8 cellular contexts compared by ENCODE assay signal in genomic region chr15:82999905-83000671, GRCh38. TPM values are rescaled to one million over a fixed set of nuclear protein-coding genes. Genes with fewer than 3 reads are reported as not detected.
DNase-seq lines count a peak whose midpoint lies in the region; ATAC-seq, FAIRE-seq and TF ChIP-seq lines count a peak whose summit lies in the region.

No MANE protein-coding gene starts in this region.

- peak; percentile 84 for FAIRE-seq in endothelial cell of umbilical vein (lab: Jason Lieb, UNC)

- no peak overlapping the region for H3K4me3 ChIP-seq in HAP-1
- H3K4me3 ChIP-seq in WERI-Rb-1 (ENCODE audit: low read depth, low read length), result no peak overlapping the region
- H3K4me3 ChIP-seq in endothelial cell of umbilical vein (replicated peaks in 1 of 3; ENCODE audit: insufficient read depth in 1 of 3, low read depth in 1 of 3, low read length in 3 of 3), result peak overlapping the region in 2 of 3 experiments; percentile 36 to 38
- peak overlapping the region; percentile 9 to 39 for H3K4me3 ChIP-seq in muscle layer of colon (ENCODE audit: low read depth in 1 of 2, low read length in 2 of 2)

- DNase-seq in activated gamma-delta T cell treated with Interleukin-2 at 50 U/mL for 16 hours (peak; percentile 9), activated gamma-delta T cell (lab: John Stamatoyannopoulos, UW) (no peak), HAP-1 (ENCODE audit: low spot score in 2 of 2) (peak; percentile 54 to 83), NCI-H1105 treated with DMSO at 0.1 percent for 48 hours (lab: John Stamatoyannopoulos, UW) (peak; percentile 55), WERI-Rb-1 (peak; percentile 33), endothelial cell of umbilical vein (ENCODE audit: low read depth, low spot score) (peak; percentile 71)

- H3K27ac ChIP-seq in WERI-Rb-1 (peak overlapping the region; percentile 15), endothelial cell of umbilical vein (ENCODE audit: insufficient read depth, low read depth, low read length) (no peak overlapping the region), muscle layer of colon (ENCODE audit: low read depth, low read length) (peak overlapping the region; percentile 10)

- H3K9me3 ChIP-seq in HAP-1, result no peaks in the 10 kb centered on the region
- no peaks in the 10 kb centered on the region for H3K9me3 ChIP-seq in WERI-Rb-1 (ENCODE audit: severe bottlenecking)
- H3K9me3 ChIP-seq in endothelial cell of umbilical vein (replicated peaks; ENCODE audit: control insufficient read depth, insufficient read depth, low read length), result no peaks in the 10 kb centered on the region
- H3K9me3 ChIP-seq in muscle layer of colon (ENCODE audit: low read length), result no peaks in the 10 kb centered on the region

- H3K36me3 ChIP-seq in HAP-1 (replicated peaks) (peaks cover 10% of the 10 kb centered on the region), WERI-Rb-1 (peaks cover 5% of the 10 kb centered on the region), endothelial cell of umbilical vein (ENCODE audit: control insufficient read depth in 2 of 2, extremely low read depth in 1 of 2, insufficient read depth in 2 of 2, low read length in 2 of 2) (no peaks in the 10 kb centered on the region), muscle layer of colon (ENCODE audit: insufficient read depth, low read length) (no peaks in the 10 kb centered on the region)

- dilution Hi-C loops in endothelial cell of umbilical vein (cut with MboI; ENCODE audit: extremely low pct_ligation_motif_present, low sequenced_read_pairs), result no loop called here

- H3K27me3 ChIP-seq in HAP-1 (ENCODE audit: low read depth), result no peaks in the 10 kb centered on the region
- no peaks in the 10 kb centered on the region for H3K27me3 ChIP-seq in WERI-Rb-1 (ENCODE audit: insufficient read depth, low read depth, severe bottlenecking)
- H3K27me3 ChIP-seq in endothelial cell of umbilical vein (ENCODE audit: control insufficient read depth in 2 of 2, insufficient read depth in 2 of 2, low read length in 2 of 2), result no peaks in the 10 kb centered on the region
- no peaks in the 10 kb centered on the region for H3K27me3 ChIP-seq in muscle layer of colon (ENCODE audit: control insufficient read depth in 1 of 2, insufficient read depth in 2 of 2, low read length in 2 of 2)

- POLR2A ChIA-PET in endothelial cell of umbilical vein (lab: Charles Lee), result no interaction called here

- BruUV-seq in endothelial cell of umbilical vein (replicated peaks; lab: Mats Ljungman, UMichigan), result no TSS peak

- intact Hi-C loops in endothelial cell of umbilical vein (cut with micrococcal nuclease), result loop anchor here (1.0 to 5.0 kb wide), 4 partner anchors 151 to 469 kb away; no protein-coding TSS in a partner anchor

- no peak for ATAC-seq in HG03469 (IDR thresholded peaks at IDR 0.05; ENCODE audit: unreplicated experiment)

- TF ChIP-seq CTCF in WERI-Rb-1 (IDR thresholded peaks at IDR 0.05; ENCODE audit: low read depth, low read length) (peak; percentile 48; the same call in 1 of the 2 replicates), endothelial cell of umbilical vein (IDR thresholded peaks at IDR 0.05; ENCODE audit: extremely low read depth in 1 of 2, insufficient read depth in 1 of 2, low read depth in 1 of 2, low read length in 2 of 2) (peak; percentile 24 to 51)

- no peaks in the 10 kb centered on the region for H3K79me2 ChIP-seq in endothelial cell of umbilical vein (ENCODE audit: control insufficient read depth, insufficient read depth, low read length)

- CTCF ChIA-PET in endothelial cell of umbilical vein (lab: Charles Lee), result interaction anchor here (0.6 to 3.2 kb wide), 8 partner anchors 10 to 469 kb away, joined by 3 to 14 read pairs (median 5); partner anchors contain the start of gene RPS17

- H2AFZ ChIP-seq in endothelial cell of umbilical vein (ENCODE audit: low read depth, low read length), result peak overlapping the region; percentile 29

- H3K4me1 ChIP-seq in HAP-1, result no peaks in the 10 kb centered on the region
- peaks cover 3% of the 10 kb centered on the region for H3K4me1 ChIP-seq in endothelial cell of umbilical vein (ENCODE audit: control insufficient read depth, extremely low read depth, insufficient read depth, low read length)
- H3K4me1 ChIP-seq in muscle layer of colon (ENCODE audit: insufficient read depth, low read length), result peaks cover 7% of the 10 kb centered on the region

- in situ Hi-C loops in HAP-1 (cut with MboI; ENCODE audit: low sequenced_read_pairs), result loop anchor here (10.0 kb wide), 1 partner anchor 465 kb away; no protein-coding TSS in a partner anchor

- peak overlapping the region; percentile 78 for H3K4me2 ChIP-seq in endothelial cell of umbilical vein (ENCODE audit: insufficient read depth, low read length)

- no peaks in the 10 kb centered on the region for H4K20me1 ChIP-seq in endothelial cell of umbilical vein (replicated peaks; ENCODE audit: control insufficient read depth, extremely low read depth, insufficient read depth, low read length)

- no peaks in the 10 kb centered on the region for H3K9me1 ChIP-seq in endothelial cell of umbilical vein (replicated peaks; ENCODE audit: control insufficient read depth, extremely low read depth, insufficient read depth, low read length)

- TF ChIP-seq POLR2A in endothelial cell of umbilical vein (IDR thresholded peaks at IDR 0.05; ENCODE audit: low read depth, low read length), result no peak

- H3K9ac ChIP-seq in endothelial cell of umbilical vein (replicated peaks; ENCODE audit: extremely low read depth, insufficient read depth, low read length) (no peak overlapping the region), muscle layer of colon (ENCODE audit: low read length) (peak overlapping the region; percentile 11)

TF ChIP-seq in endothelial cell of umbilical vein, 7 proteins besides CTCF, POLR2A, EP300 and RAD21:
- TF ChIP-seq GATA2 (IDR thresholded peaks at IDR 0.05; ENCODE audit: insufficient read depth, insufficient read length, low read depth, low read length) (no peak), MYC (IDR thresholded peaks at IDR 0.05; ENCODE audit: low read depth, low read length) (no peak), FOS (IDR thresholded peaks at IDR 0.05; ENCODE audit: borderline replicate concordance, insufficient read depth, low read length) (no peak), POLR2AphosphoS5 (IDR thresholded peaks at IDR 0.05; ENCODE audit: insufficient read depth, low read depth, low read length) (no peak), JUN (IDR thresholded peaks at IDR 0.05; ENCODE audit: borderline replicate concordance, insufficient read depth, insufficient read length, low read depth) (no peak)

RNA-seq across cellular contexts. Expression of gene C15orf40, which starts 11.4 kb away (rescaled TPM):
- total RNA-seq in endothelial cell of umbilical vein, result 20.9 and 27.9 TPM in 2 replicates
- polyA plus RNA-seq in endothelial cell of umbilical vein, result 14.1 and 15.4 TPM in 2 replicates
- 24.4 and 29.1 TPM in 2 replicates for polyA plus RNA-seq in endothelial cell of umbilical vein (2011; cell fraction: cytosol; rRNA removed)
- polyA plus RNA-seq in endothelial cell of umbilical vein (2011; cell fraction: nucleus; rRNA removed), result 9.4 and 9.7 TPM in 2 replicates
- 16.5 and 28.4 TPM in 2 replicates for polyA plus RNA-seq in endothelial cell of umbilical vein (2012)
- polyA minus RNA-seq in endothelial cell of umbilical vein, result 7.6 and 15.0 TPM in 2 replicates
- polyA minus RNA-seq in endothelial cell of umbilical vein (2011; cell fraction: cytosol; rRNA and poly(A)+ RNA removed), result 13.9 TPM
- polyA minus RNA-seq in endothelial cell of umbilical vein (2011; cell fraction: nucleus; rRNA and poly(A)+ RNA removed), result 12.1 and 15.8 TPM in 2 replicates

RNA-seq across cellular contexts. Expression of gene RAMAC, which starts 14.1 kb away (rescaled TPM):
- total RNA-seq in endothelial cell of umbilical vein, result 14.1 and 15.2 TPM in 2 replicates
- 8.8 and 12.5 TPM in 2 replicates for polyA plus RNA-seq in endothelial cell of umbilical vein
- 14.1 and 14.3 TPM in 2 replicates for polyA plus RNA-seq in endothelial cell of umbilical vein (2011; cell fraction: cytosol; rRNA removed)
- polyA plus RNA-seq in endothelial cell of umbilical vein (2011; cell fraction: nucleus; rRNA removed), result 5.5 and 8.2 TPM in 2 replicates
- polyA plus RNA-seq in endothelial cell of umbilical vein (2012), result 15.4 and 19.2 TPM in 2 replicates
- polyA minus RNA-seq in endothelial cell of umbilical vein, result 9.7 and 11.3 TPM in 2 replicates
- polyA minus RNA-seq in endothelial cell of umbilical vein (2011; cell fraction: cytosol; rRNA and poly(A)+ RNA removed), result 8.7 TPM
- polyA minus RNA-seq in endothelial cell of umbilical vein (2011; cell fraction: nucleus; rRNA and poly(A)+ RNA removed), result 4.6 and 6.2 TPM in 2 replicates

RNA-seq across cellular contexts. Expression of gene HOMER2, which starts 47.6 kb away (rescaled TPM):
- total RNA-seq in endothelial cell of umbilical vein, result 0.60 and 0.97 TPM in 2 replicates
- 0.40 and 0.68 TPM in 2 replicates for polyA plus RNA-seq in endothelial cell of umbilical vein
- polyA plus RNA-seq in endothelial cell of umbilical vein (2011; cell fraction: cytosol; rRNA removed), result 0.25 and 0.61 TPM in 2 replicates
- polyA plus RNA-seq in endothelial cell of umbilical vein (2011; cell fraction: nucleus; rRNA removed), result 0.72 and 0.80 TPM in 2 replicates
- polyA plus RNA-seq in endothelial cell of umbilical vein (2012), result 0.59 TPM in 1 of 2 replicates, not detected in the other
- 1.0 and 3.3 TPM in 2 replicates for polyA minus RNA-seq in endothelial cell of umbilical vein
- polyA minus RNA-seq in endothelial cell of umbilical vein (2011; cell fraction: cytosol; rRNA and poly(A)+ RNA removed), result 1.4 TPM
- polyA minus RNA-seq in endothelial cell of umbilical vein (2011; cell fraction: nucleus; rRNA and poly(A)+ RNA removed), result 1.5 and 1.6 TPM in 2 replicates

Comparison
In these comparisons a context has a peak if more than half of its experiments do, and no peak if none do; other contexts are left out.
1. H3K4me3 ChIP-seq: peak in endothelial cell of umbilical vein (2 of 3) and muscle layer of colon (2 of 2); none in HAP-1 (single experiment) and WERI-Rb-1 (single experiment).